In genomic region chr5:81972496-81972791, GRCh38 we compare ENCODE assay signal across 8 cellular contexts. TPM values are rescaled to one million over a fixed set of nuclear protein-coding genes. Genes with fewer than 3 reads are reported as not detected.
DNase-seq lines count a peak whose midpoint lies in the region; ATAC-seq and TF ChIP-seq lines count a peak whose summit lies in the region.

No MANE protein-coding gene starts in this region.

- intact Hi-C loops in left ventricle myocardium inferior (cut with micrococcal nuclease) (loop anchor here (5.0 to 10.0 kb wide), 2 partner anchors 118 to 220 kb away; partner anchors contain the start of gene SSBP2), left cardiac atrium (cut with DNase I) (loop anchor here in 1 of 2 donors (5.0 to 10.0 kb wide), 3 partner anchors 120 to 465 kb away; partner anchors contain the start of gene SSBP2), right cardiac atrium (cut with DNase I) (loop anchor here in 2 of 4 donors (5.0 kb wide), 1 partner anchor 120 kb away; no protein-coding TSS in a partner anchor)

- H3K27me3 ChIP-seq in left ventricle myocardium inferior (ENCODE audit: low read depth) (no peaks in the 10 kb centered on the region), right cardiac atrium (ENCODE audit: control insufficient read depth, insufficient read depth) (no peaks in the 10 kb centered on the region)

- WGBS in right cardiac atrium, result 0% methylated on average over 8 of the region's 8 CpGs

- peaks cover 7% of the 10 kb centered on the region for H3K36me3 Mint-ChIP-seq in T-cell
- H3K36me3 Mint-ChIP-seq in stimulated activated naive B cell treated with anti-CD40 and anti-IgM and Interleukin-4, amounts not matched to agents 10 μg/mL and 1 μg/mL and 100 μg/mL, for 72 hours, result peaks cover 0 to 7% of the 10 kb centered on the region in 2 donors

- DNase-seq in left ventricle myocardium inferior, result no peak
- DNase-seq in left cardiac atrium, result no peak
- DNase-seq in T-cell, result peak in 1 of 34 experiments; percentile 51
- DNase-seq in right cardiac atrium, result no peak
- no peak for DNase-seq in stimulated activated naive B cell treated with anti-CD40 and anti-IgM and Interleukin-4, amounts not matched to agents 10 μg/mL and 1 μg/mL and 100 μg/mL, for 72 hours
- DNase-seq in stimulated activated naive CD4-positive, alpha-beta T cell (lab: John Stamatoyannopoulos, UW), result no peak
- DNase-seq in NCI-H524 (lab: John Stamatoyannopoulos, UW), result no peak

- no peak for TF ChIP-seq CTCF in left ventricle myocardium inferior (IDR thresholded peaks at IDR 0.05; ENCODE audit: borderline replicate concordance)

- H3K4me1 ChIP-seq in left ventricle myocardium inferior (peaks cover 14% of the 10 kb centered on the region), right cardiac atrium (ENCODE audit: control insufficient read depth, insufficient read depth, low read length) (no peaks in the 10 kb centered on the region)

- CTCF ChIA-PET in T-cell (lab: Charles Lee), result no interaction called here

- H3K4me3 ChIP-seq in left ventricle myocardium inferior (peak overlapping the region; percentile 80), right cardiac atrium (ENCODE audit: low read length) (peak overlapping the region; percentile 50)

- H3K4me3 Mint-ChIP-seq in T-cell, result peak overlapping the region; percentile 71 to 95 (median 75)
- H3K4me3 Mint-ChIP-seq in stimulated activated naive B cell treated with anti-CD40 and anti-IgM and Interleukin-4, amounts not matched to agents 10 μg/mL and 1 μg/mL and 100 μg/mL, for 72 hours, result peak overlapping the region; percentile 75 to 90

- POLR2A ChIA-PET in T-cell (lab: Charles Lee), result no interaction called here

- peaks cover 6% of the 10 kb centered on the region for H3K36me3 ChIP-seq in left ventricle myocardium inferior

- ATAC-seq in left cardiac atrium (no peak), T-cell (replicated peaks in 1 of 4) (peak in 1 of 4 experiments; percentile 42), right cardiac atrium (no peak), GM19452 (IDR thresholded peaks at IDR 0.05; ENCODE audit: unreplicated experiment) (no peak)
- ATAC-seq in stimulated activated naive B cell treated with anti-CD40 and anti-IgM and Interleukin-4, amounts not matched to agents 10 μg/mL and 1 μg/mL and 100 μg/mL, for 72 hours (replicated peaks), result peak; percentile 69 to 70

- H3K27ac ChIP-seq in left ventricle myocardium inferior (replicated peaks) (peak overlapping the region; percentile 97), right cardiac atrium (ENCODE audit: low read length) (peak overlapping the region; percentile 84)

- peaks cover 22 to 26% (median 26%) of the 10 kb centered on the region in 3 donors for H3K4me1 Mint-ChIP-seq in T-cell
- H3K4me1 Mint-ChIP-seq in stimulated activated naive B cell treated with anti-CD40 and anti-IgM and Interleukin-4, amounts not matched to agents 10 μg/mL and 1 μg/mL and 100 μg/mL, for 72 hours, result peaks cover 0 to 13% of the 10 kb centered on the region in 2 donors

- H3K27ac Mint-ChIP-seq in T-cell, result peak overlapping the region; percentile 74 to 86
- peak overlapping the region; percentile 99 for H3K27ac Mint-ChIP-seq in stimulated activated naive B cell treated with anti-CD40 and anti-IgM and Interleukin-4, amounts not matched to agents 10 μg/mL and 1 μg/mL and 100 μg/mL, for 72 hours

- H3K27me3 Mint-ChIP-seq in T-cell, result no peaks in the 10 kb centered on the region
- H3K27me3 Mint-ChIP-seq in stimulated activated naive B cell treated with anti-CD40 and anti-IgM and Interleukin-4, amounts not matched to agents 10 μg/mL and 1 μg/mL and 100 μg/mL, for 72 hours, result no peaks in the 10 kb centered on the region

- H3K9me3 ChIP-seq in left ventricle myocardium inferior (replicated peaks) (no peaks in the 10 kb centered on the region), right cardiac atrium (ENCODE audit: control insufficient read depth, low read length) (no peaks in the 10 kb centered on the region)

- H3K9me3 Mint-ChIP-seq in T-cell, result no peaks in the 10 kb centered on the region
- no peaks in the 10 kb centered on the region for H3K9me3 Mint-ChIP-seq in stimulated activated naive B cell treated with anti-CD40 and anti-IgM and Interleukin-4, amounts not matched to agents 10 μg/mL and 1 μg/mL and 100 μg/mL, for 72 hours

RNA-seq across cellular contexts. Expression of gene ATG10, which starts 0.6 kb away (rescaled TPM):
- total RNA-seq in left ventricle myocardium inferior (6.0 TPM), left cardiac atrium (1 to 10 TPM; 5.1 to 6.2 TPM), T-cell (1 to 10 TPM; 3.9 to 7.8 (median 6.6) TPM), right cardiac atrium (1 to 10 TPM; 4.8 to 7.6 (median 5.2) TPM)
- polyA plus RNA-seq in right cardiac atrium, result 5.3 TPM

Comparison
In these comparisons a context has a peak if more than half of its experiments do, and no peak if none do; other contexts are left out.
1. ATAC-seq: peak in stimulated activated naive B cell treated with anti-CD40 and anti-IgM and Interleukin-4, amounts not matched to agents 10 μg/mL and 1 μg/mL and 100 μg/mL, for 72 hours (2 of 2); none in left cardiac atrium (0 of 2), right cardiac atrium (0 of 2) and GM19452 (single experiment).